ENCODE assay signal across 15 cellular contexts in the genomic region with DNA sequence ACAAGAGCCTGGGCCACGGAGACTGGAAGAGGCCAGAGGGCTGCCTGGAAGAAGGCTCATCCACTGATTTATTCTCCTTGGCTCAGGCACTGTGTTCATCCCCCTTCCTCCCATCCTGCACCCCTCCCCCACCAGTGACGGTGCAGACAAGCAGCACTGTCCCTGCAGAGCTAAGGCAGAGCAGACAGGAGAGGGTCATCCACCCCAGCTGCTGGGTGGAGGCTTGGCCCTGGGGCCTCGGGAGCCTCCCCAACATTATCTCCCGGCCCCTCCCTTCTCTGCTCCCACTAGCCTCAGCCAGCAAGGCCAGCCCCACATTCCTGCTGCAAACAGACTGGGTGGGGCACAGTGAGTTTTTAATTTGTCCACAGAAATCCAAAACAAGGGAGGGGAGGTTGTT. TPM values are rescaled to one million over a fixed set of nuclear protein-coding genes. Genes with fewer than 3 reads are reported as not detected.
DNase-seq lines count a peak whose midpoint lies in the region; ATAC-seq, FAIRE-seq and TF ChIP-seq lines count a peak whose summit lies in the region.
"Had no signal": no experiment of that assay in that cellular context is flagged by ENCODE, and none has a peak within 500 bp of the region (broad histone marks: within the 10 kb centered on the region; RNA-seq: fewer than 3 reads in every experiment).

No MANE protein-coding gene starts in this region.

- TF ChIP-seq CTCF in fibroblast of villous mesenchyme (IDR thresholded peaks at IDR 0.05; ENCODE audit: insufficient read depth, low read depth, low read length) (no peak), HepG2 (CRISPR knock-in tag; IDR thresholded peaks at IDR 0.05) (no peak), upper lobe of right lung (IDR thresholded peaks at IDR 0.05) (no peak)

- no peak for TF ChIP-seq POLR2A in HepG2 (IDR thresholded peaks at IDR 0.05; ENCODE audit: insufficient read depth in 1 of 2, low read depth in 2 of 2, low read length in 2 of 2)

- no peak overlapping the region for H3K9ac ChIP-seq in HepG2 (ENCODE audit: insufficient read depth, low read depth, low read length)

- peaks cover 4% of the 10 kb centered on the region for H3K9me3 ChIP-seq in HepG2 (ENCODE audit: low read length)
- H3K9me3 ChIP-seq in upper lobe of right lung, result no peaks in the 10 kb centered on the region
- H3K9me3 ChIP-seq: tibial artery had no signal

- BruUV-seq in HepG2 (replicated peaks; lab: Mats Ljungman, UMichigan), result no TSS peak

- H3K27ac ChIP-seq in HepG2 (ENCODE audit: extremely low read length, insufficient read depth, low read length) (no peak overlapping the region), upper lobe of right lung (no peak overlapping the region)
- H3K27ac ChIP-seq: 22Rv1, SK-N-MC, tibial artery, VCaP had no signal

- no peaks in the 10 kb centered on the region for H4K20me1 ChIP-seq in HepG2 (ENCODE audit: insufficient read depth, low read length)

- in situ Hi-C loops in HepG2 (cut with HindIII; ENCODE audit: extremely low pct_ligation_motif_present, low pct_unique_long_range_greater_than_20kb), result no loop called here

- DNase-seq in NCI-H82 (lab: John Stamatoyannopoulos, UW) (peak; percentile 12), NCI-H82 treated with DMSO at 0.1 percent for 48 hours (lab: John Stamatoyannopoulos, UW; ENCODE audit: unreplicated experiment) (no peak), fibroblast of villous mesenchyme (ENCODE audit: low read depth) (peak; percentile 77), HepG2 (ENCODE audit: low spot score) (no peak), upper lobe of right lung (peak; percentile 48), dedifferentiated amniotic fluid mesenchymal stem cell (ENCODE audit: extremely low spot score) (no peak), NCI-H526 treated with DMSO at 0.1 percent for 48 hours (lab: John Stamatoyannopoulos, UW) (no peak), islet precursor cell (no peak)
- DNase-seq: activated naive CD4-positive, alpha-beta T cell treated with anti-CD3 and anti-CD28 coated beads, Interleukin-2, amount 50 U/mL, for 16 hours; Caco-2; NCI-H2081; tibial artery had no signal

- H3K4me2 ChIP-seq in HepG2 (ENCODE audit: low read depth, low read length), result peak overlapping the region; percentile 46

- ATAC-seq in HepG2 (no peak), upper lobe of right lung (no peak)

- TF ChIP-seq EP300 in HepG2 (IDR thresholded peaks at IDR 0.05; ENCODE audit: low read depth in 2 of 2, low read length in 2 of 2), result no peak
- no peak for TF ChIP-seq EP300 in HepG2 (CRISPR knock-in tag; IDR thresholded peaks at IDR 0.05; ENCODE audit: borderline replicate concordance)

- WGBS in HepG2 (ENCODE audit: low lambda C conversion rate), result 0% methylated on average over 3 of the region's 4 CpGs

- CTCF ChIA-PET in HepG2 (lab: Yijun Ruan, JAX; ENCODE audit: low intra/inter-chr PET ratio, low total read pairs), result no interaction called here

- intact Hi-C loops in HepG2 (cut with micrococcal nuclease; ENCODE audit: unreplicated experiment), result no loop called here
- intact Hi-C loops in upper lobe of right lung (cut with DNase I), result no loop called here

- TF ChIP-seq RAD21 in HepG2 (CRISPR knock-in tag; IDR thresholded peaks at IDR 0.05), result no peak

- no peaks in the 10 kb centered on the region for H3K36me3 ChIP-seq in HepG2 (replicated peaks in 1 of 2; ENCODE audit: control insufficient read depth in 1 of 2, insufficient read depth in 2 of 2, low read length in 2 of 2)
- no peaks in the 10 kb centered on the region for H3K36me3 ChIP-seq in upper lobe of right lung
- H3K36me3 ChIP-seq: tibial artery had no signal

- H3K79me2 ChIP-seq in HepG2 (ENCODE audit: insufficient read depth, low read length), result no peaks in the 10 kb centered on the region

- POLR2A ChIA-PET in HepG2 (lab: Yijun Ruan, JAX), result no interaction called here

- H3K4me1 ChIP-seq in HepG2 (ENCODE audit: insufficient read depth, low read length) (peaks cover 84% of the 10 kb centered on the region), upper lobe of right lung (no peaks in the 10 kb centered on the region)
- H3K4me1 ChIP-seq: Caco-2 had no signal

- no peak for FAIRE-seq in HepG2 (lab: Jason Lieb, UNC)

- no peak overlapping the region for H3K4me3 ChIP-seq in fibroblast of villous mesenchyme (ENCODE audit: low read depth, low read length)
- no peak overlapping the region; a peak in 1 of 6 replicates for H3K4me3 ChIP-seq in HepG2 (replicated peaks in 1 of 3; ENCODE audit: insufficient read depth in 1 of 3, low read depth in 2 of 3, low read length in 3 of 3)
- H3K4me3 ChIP-seq in upper lobe of right lung, result no peak overlapping the region
- H3K4me3 ChIP-seq: SK-N-MC, tibial artery had no signal

- H3K27me3 ChIP-seq in HepG2 (ENCODE audit: control insufficient read depth in 1 of 2, insufficient read depth in 2 of 2, low read length in 2 of 2), result peaks cover 0 to 2% of the 10 kb centered on the region in 2 experiments; a peak in 2 of 5 replicates
- H3K27me3 ChIP-seq in upper lobe of right lung, result no peaks in the 10 kb centered on the region

- no peak overlapping the region for H2AFZ ChIP-seq in HepG2 (ENCODE audit: low read length)

TF ChIP-seq in HepG2, 621 proteins besides CTCF, POLR2A, EP300 and RAD21:
- TF ChIP-seq ZNF253 (CRISPR knock-in tag; IDR thresholded peaks at IDR 0.05; ENCODE audit: borderline replicate concordance), result no peak
- TF ChIP-seq, protein P1, sequence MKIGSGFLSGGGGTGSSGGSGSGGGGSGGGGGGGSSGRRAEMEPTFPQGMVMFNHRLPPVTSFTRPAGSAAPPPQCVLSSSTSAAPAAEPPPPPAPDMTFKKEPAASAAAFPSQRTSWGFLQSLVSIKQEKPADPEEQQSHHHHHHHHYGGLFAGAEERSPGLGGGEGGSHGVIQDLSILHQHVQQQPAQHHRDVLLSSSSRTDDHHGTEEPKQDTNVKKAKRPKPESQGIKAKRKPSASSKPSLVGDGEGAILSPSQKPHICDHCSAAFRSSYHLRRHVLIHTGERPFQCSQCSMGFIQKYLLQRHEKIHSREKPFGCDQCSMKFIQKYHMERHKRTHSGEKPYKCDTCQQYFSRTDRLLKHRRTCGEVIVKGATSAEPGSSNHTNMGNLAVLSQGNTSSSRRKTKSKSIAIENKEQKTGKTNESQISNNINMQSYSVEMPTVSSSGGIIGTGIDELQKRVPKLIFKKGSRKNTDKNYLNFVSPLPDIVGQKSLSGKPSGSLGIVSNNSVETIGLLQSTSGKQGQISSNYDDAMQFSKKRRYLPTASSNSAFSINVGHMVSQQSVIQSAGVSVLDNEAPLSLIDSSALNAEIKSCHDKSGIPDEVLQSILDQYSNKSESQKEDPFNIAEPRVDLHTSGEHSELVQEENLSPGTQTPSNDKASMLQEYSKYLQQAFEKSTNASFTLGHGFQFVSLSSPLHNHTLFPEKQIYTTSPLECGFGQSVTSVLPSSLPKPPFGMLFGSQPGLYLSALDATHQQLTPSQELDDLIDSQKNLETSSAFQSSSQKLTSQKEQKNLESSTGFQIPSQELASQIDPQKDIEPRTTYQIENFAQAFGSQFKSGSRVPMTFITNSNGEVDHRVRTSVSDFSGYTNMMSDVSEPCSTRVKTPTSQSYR (CRISPR knock-in tag; IDR thresholded peaks at IDR 0.05; ENCODE audit: borderline replicate concordance), result peak; percentile 77; the same call in 1 of the 2 replicates
TF ChIP-seq in HepG2: peak in this region for 1.

RNA-seq across cellular contexts. Expression of a gene that starts 24.9 kb away (rescaled TPM):
- total RNA-seq in fibroblast of villous mesenchyme (22.9 and 35.4 TPM in 2 replicates), HepG2 (2016; rRNA removed; fragmentation: Illumina TruSeq; extraction: Trizol) (12.9 and 13.6 TPM in 2 replicates), upper lobe of right lung (7.4 TPM)
- total RNA-seq in HepG2 (2016; cell fraction: cytosol; rRNA removed; fragmentation: Illumina TruSeq; extraction: Trizol; ENCODE audit: low read depth), result 1.2 and 1.6 TPM in 2 replicates
- 11.4 and 13.0 TPM in 2 replicates for total RNA-seq in HepG2 (2016; cell fraction: insoluble cytoplasmic fraction; rRNA removed; fragmentation: Illumina TruSeq; extraction: Trizol)
- total RNA-seq in HepG2 (2016; cell fraction: membrane; rRNA removed; fragmentation: Illumina TruSeq; extraction: Trizol), result 6.0 and 6.8 TPM in 2 replicates
- 20.1 and 20.8 TPM in 2 replicates for total RNA-seq in HepG2 (2016; cell fraction: nucleus; rRNA removed; fragmentation: Illumina TruSeq; extraction: Trizol)
- polyA plus RNA-seq in HepG2 (2011; rRNA removed), result 6.2 and 6.4 TPM in 2 replicates
- polyA plus RNA-seq in HepG2 (2011; cell fraction: cytosol; rRNA removed), result 3.1 and 3.5 TPM in 2 replicates
- 17.5 and 19.4 TPM in 2 replicates for polyA plus RNA-seq in HepG2 (2011; cell fraction: nucleus; rRNA removed)
- polyA plus RNA-seq in HepG2 (2012), result 4.4 and 5.0 TPM in 2 replicates
- 0.99 and 1.1 TPM in 2 replicates for polyA plus RNA-seq in HepG2 (2016; cell fraction: cytosol; fragmentation: Illumina TruSeq; extraction: Trizol; ENCODE audit: low read depth)
- 9.9 and 11.3 TPM in 2 replicates for polyA plus RNA-seq in HepG2 (2016; cell fraction: insoluble cytoplasmic fraction; fragmentation: Illumina TruSeq; extraction: Trizol; ENCODE audit: low read depth)
- 2.7 and 2.9 TPM in 2 replicates for polyA plus RNA-seq in HepG2 (2016; cell fraction: membrane; fragmentation: Illumina TruSeq; extraction: Trizol; ENCODE audit: low read depth)
- polyA plus RNA-seq in HepG2 (2016; cell fraction: nucleus; fragmentation: Illumina TruSeq; extraction: Trizol; ENCODE audit: insufficient read depth, low read depth), result 37.7 and 40.5 TPM in 2 replicates
- 0.91 and 21.7 TPM in 2 replicates for polyA minus RNA-seq in HepG2 (2011; rRNA and poly(A)+ RNA removed; ENCODE audit: low replicate concordance)
- polyA minus RNA-seq in HepG2 (2011; cell fraction: cytosol; rRNA and poly(A)+ RNA removed), result 4.5 and 5.4 TPM in 2 replicates
- 15.3 and 19.7 TPM in 2 replicates for polyA minus RNA-seq in HepG2 (2011; cell fraction: nucleus; rRNA and poly(A)+ RNA removed)

Comparison
In these comparisons a context has a peak if more than half of its experiments do, and no peak if none do; other contexts are left out.
1. DNase-seq: peak in NCI-H82 (single experiment), fibroblast of villous mesenchyme (single experiment) and upper lobe of right lung (single experiment); none in NCI-H82 treated with DMSO at 0.1 percent for 48 hours (single experiment), HepG2 (single experiment), dedifferentiated amniotic fluid mesenchymal stem cell (single experiment), NCI-H526 treated with DMSO at 0.1 percent for 48 hours (single experiment) and islet precursor cell (single experiment).